Comparison of ENCODE assay signal across 23 cellular contexts in the genomic region with DNA sequence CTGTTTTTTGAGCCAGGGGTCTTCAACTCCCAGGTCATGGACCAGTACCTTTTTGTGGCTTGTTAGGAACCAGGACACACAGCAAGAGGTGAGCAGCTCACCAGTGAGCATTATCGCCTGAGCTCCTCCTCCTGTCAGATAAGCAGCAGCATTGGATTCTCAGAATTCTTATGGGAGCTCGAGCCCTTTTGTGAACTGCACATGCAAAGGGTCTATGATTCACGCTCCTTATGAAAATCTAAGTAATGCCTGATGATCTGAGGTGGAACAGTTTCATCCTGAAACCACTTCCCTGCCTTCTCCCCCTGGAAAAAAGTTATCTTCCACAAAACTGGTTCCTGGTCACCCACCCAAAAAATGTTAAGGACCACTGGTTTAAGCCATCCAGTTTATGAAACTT.
DNase-seq lines count a peak whose midpoint lies in the region; ATAC-seq and TF ChIP-seq lines count a peak whose summit lies in the region.
"Had no signal": no experiment of that assay in that cellular context is flagged by ENCODE, and none has a peak within 500 bp of the region (broad histone marks: within the 10 kb centered on the region; RNA-seq: fewer than 3 reads in every experiment).

No MANE protein-coding gene starts in this region.

- no peak overlapping the region for H3K4me3 Mint-ChIP-seq in activated T-helper 1 cell treated with anti-CD3 and anti-CD28 coated beads, Interleukin-12 subunit alpha, Interleukin-12 subunit beta, Interleukin-2, Interleukin-4 antibody, amounts not matched to agents 30 ng/mL and 10 ng/mL and 1 ng/mL, durations not matched to agents 14 hours and 24 hours and 36 hours
- H3K4me3 Mint-ChIP-seq: CD14-positive monocyte; CD4-positive, alpha-beta memory T cell; H9 had no signal

- no peak overlapping the region for H3K18ac ChIP-seq in IMR-90 (ENCODE audit: low read depth, low read length)
- H3K18ac ChIP-seq in mesenchymal stem cell (ENCODE audit: low read depth in 1 of 2, low read length in 2 of 2): no peak overlapping the region
- H3K18ac ChIP-seq in trophoblast cell (ENCODE audit: low read length): no peak overlapping the region

- H3K9me3 ChIP-seq in IMR-90 (ENCODE audit: control insufficient read depth, insufficient read depth, low read length): no peaks in the 10 kb centered on the region
- H3K9me3 ChIP-seq in mesenchymal stem cell (ENCODE audit: control insufficient read depth, low read length): peaks cover 8% of the 10 kb centered on the region
- H3K9me3 ChIP-seq in trophoblast cell (ENCODE audit: insufficient read depth, low read depth, low read length): no peaks in the 10 kb centered on the region
- H3K9me3 ChIP-seq: A549; BE2C; BLaER1 treated with 17β-estradiol and CSF1 and Interleukin-3, amounts not matched to agents 10 nM and 100 nM; Caco-2 had no signal

- no peak for TF ChIP-seq RAD21 in IMR-90 (IDR thresholded peaks at IDR 0.05; ENCODE audit: low read length)

- no peak overlapping the region for H3K4me2 ChIP-seq in IMR-90 (ENCODE audit: low read depth, low read length)
- no peak overlapping the region for H3K4me2 ChIP-seq in mesenchymal stem cell (ENCODE audit: low read length, poor library complexity, severe bottlenecking)
- H3K4me2 ChIP-seq in trophoblast cell (ENCODE audit: low read length): no peak overlapping the region
- H3K4me2 ChIP-seq: A549; BLaER1 treated with 17β-estradiol and CSF1 and Interleukin-3, amounts not matched to agents 10 nM and 100 nM had no signal

- no peak overlapping the region for H2AK9ac ChIP-seq in IMR-90 (replicated peaks; ENCODE audit: low read depth, low read length, poor library complexity)

- no peak overlapping the region for H3K4me3 ChIP-seq in IMR-90 (ENCODE audit: insufficient read depth, low read depth, low read length)
- H3K4me3 ChIP-seq in mesenchymal stem cell (ENCODE audit: insufficient read depth in 1 of 2, low read depth in 1 of 2, low read length in 2 of 2): no peak overlapping the region
- H3K4me3 ChIP-seq in trophoblast cell (ENCODE audit: low read depth, low read length): no peak overlapping the region
- H3K4me3 ChIP-seq: A549; BLaER1 treated with 17β-estradiol and CSF1 and Interleukin-3, amounts not matched to agents 10 nM and 100 nM; GM12878; GM23248 had no signal

- H3K36me3 ChIP-seq in IMR-90 (ENCODE audit: control insufficient read depth, insufficient read depth, low read length) (no peaks in the 10 kb centered on the region), mesenchymal stem cell (ENCODE audit: control insufficient read depth in 1 of 2, insufficient read depth in 2 of 2, low read depth in 1 of 2, low read length in 2 of 2) (no peaks in the 10 kb centered on the region), trophoblast cell (ENCODE audit: control insufficient read depth in 1 of 2, insufficient read depth in 2 of 2, low read length in 2 of 2) (no peaks in the 10 kb centered on the region)
- H3K36me3 ChIP-seq: BE2C; BLaER1 treated with 17β-estradiol and CSF1 and Interleukin-3, amounts not matched to agents 10 nM and 100 nM had no signal

- H3K23ac ChIP-seq in IMR-90 (ENCODE audit: low read depth, low read length) (no peak overlapping the region), mesenchymal stem cell (ENCODE audit: low read length in 2 of 2) (no peak overlapping the region), trophoblast cell (ENCODE audit: low read length) (no peak overlapping the region)

- H2BK120ac ChIP-seq in IMR-90 (ENCODE audit: low read depth, low read length): no peak overlapping the region
- no peak overlapping the region for H2BK120ac ChIP-seq in mesenchymal stem cell (ENCODE audit: low read depth, low read length)
- H2BK120ac ChIP-seq in trophoblast cell (ENCODE audit: insufficient read depth, low read length, poor library complexity): no peak overlapping the region

- no peak overlapping the region for H4K91ac ChIP-seq in IMR-90 (ENCODE audit: insufficient read depth, low read depth, low read length)
- no peak overlapping the region for H4K91ac ChIP-seq in mesenchymal stem cell (ENCODE audit: low read length)
- H4K91ac ChIP-seq in trophoblast cell (ENCODE audit: low read depth, low read length): no peak overlapping the region

- intact Hi-C loops in IMR-90 (cut with micrococcal nuclease): no loop called here
- intact Hi-C loops in activated T-helper 1 cell treated with anti-CD3 and anti-CD28 coated beads, Interleukin-12 subunit alpha, Interleukin-12 subunit beta, Interleukin-2, Interleukin-4 antibody, amounts not matched to agents 30 ng/mL and 10 ng/mL and 1 ng/mL, durations not matched to agents 14 hours and 24 hours and 36 hours (cut with micrococcal nuclease): no loop called here

- no peaks in the 10 kb centered on the region for H3K4me1 ChIP-seq in IMR-90 (ENCODE audit: control insufficient read depth, insufficient read depth, low read length)
- no peaks in the 10 kb centered on the region for H3K4me1 ChIP-seq in mesenchymal stem cell (ENCODE audit: control insufficient read depth, insufficient read depth, low read depth, low read length)
- H3K4me1 ChIP-seq in trophoblast cell (ENCODE audit: control insufficient read depth in 1 of 2, insufficient read depth in 2 of 2, low read length in 2 of 2): no peaks in the 10 kb centered on the region
- H3K4me1 ChIP-seq: A549, BE2C, Caco-2 had no signal

- no peaks in the 10 kb centered on the region for H3K79me1 ChIP-seq in IMR-90 (ENCODE audit: low read depth in 1 of 2, low read length in 2 of 2)
- H3K79me1 ChIP-seq in mesenchymal stem cell (replicated peaks; ENCODE audit: low read length, poor library complexity, severe bottlenecking): no peaks in the 10 kb centered on the region
- no peaks in the 10 kb centered on the region for H3K79me1 ChIP-seq in trophoblast cell (ENCODE audit: low read length)

- BruUV-seq in IMR-90 (replicated peaks; lab: Mats Ljungman, UMichigan): no TSS peak

- CTCF ChIA-PET in IMR-90 (lab: Yijun Ruan, JAX): no interaction called here

- POLR2A ChIA-PET in IMR-90 (lab: Charles Lee; ENCODE audit: unreplicated experiment): no interaction called here

- no peak overlapping the region for H3K14ac ChIP-seq in IMR-90 (replicated peaks; ENCODE audit: low read depth, low read length)
- H3K14ac ChIP-seq in mesenchymal stem cell (ENCODE audit: low read length in 2 of 2): no peak overlapping the region
- no peak overlapping the region for H3K14ac ChIP-seq in trophoblast cell (ENCODE audit: low read length)

- H3K27me3 ChIP-seq in IMR-90 (ENCODE audit: control insufficient read depth, insufficient read depth, low read length): no peaks in the 10 kb centered on the region
- no peaks in the 10 kb centered on the region for H3K27me3 ChIP-seq in mesenchymal stem cell (ENCODE audit: control insufficient read depth in 1 of 2, insufficient read depth in 1 of 2, low read length in 2 of 2)
- no peaks in the 10 kb centered on the region for H3K27me3 ChIP-seq in trophoblast cell (ENCODE audit: insufficient read depth, low read length)
- H3K27me3 ChIP-seq: BE2C; BLaER1 treated with 17β-estradiol and CSF1 and Interleukin-3, amounts not matched to agents 10 nM and 100 nM had no signal

- in situ Hi-C loops in IMR-90 (cut with MboI; ENCODE audit: low sequenced_read_pairs): no loop called here

- DNase-seq in IMR-90 (peak; percentile 1), amniotic epithelial cell (ENCODE audit: low read depth) (peak; percentile 78), mesenchymal stem cell (no peak), trophoblast cell (no peak), COR-L47 (lab: John Stamatoyannopoulos, UW) (no peak), NCI-H526 (lab: John Stamatoyannopoulos, UW) (no peak)
- no peak for DNase-seq in activated T-helper 1 cell treated with anti-CD3 and anti-CD28 coated beads, Interleukin-12 subunit alpha, Interleukin-12 subunit beta, Interleukin-2, Interleukin-4 antibody, amounts not matched to agents 30 ng/mL and 10 ng/mL and 1 ng/mL, durations not matched to agents 14 hours and 24 hours and 36 hours (ENCODE audit: low spot score)
- DNase-seq: 8988T; ACHN; AML-193; BE2C; Caco-2; CD4-positive, alpha-beta memory T cell; DMS153; EL; GDM1; GM23248; H9 had no signal

- no peaks in the 10 kb centered on the region for H3K9me3 Mint-ChIP-seq in activated T-helper 1 cell treated with anti-CD3 and anti-CD28 coated beads, Interleukin-12 subunit alpha, Interleukin-12 subunit beta, Interleukin-2, Interleukin-4 antibody, amounts not matched to agents 30 ng/mL and 10 ng/mL and 1 ng/mL, durations not matched to agents 14 hours and 24 hours and 36 hours

- ATAC-seq in IMR-90 (ENCODE audit: low read depth): no peak
- ATAC-seq: A549, GM12878, HCT116 had no signal

- H3K27ac ChIP-seq in IMR-90 (ENCODE audit: insufficient read depth, low read length) (no peak overlapping the region), mesenchymal stem cell (ENCODE audit: low read length, poor library complexity, severe bottlenecking) (no peak overlapping the region), trophoblast cell (ENCODE audit: low read depth, low read length) (no peak overlapping the region)
- H3K27ac ChIP-seq: A549; BLaER1 treated with 17β-estradiol and CSF1 and Interleukin-3, amounts not matched to agents 10 nM and 100 nM; GM23248 had no signal

- H3K56ac ChIP-seq in IMR-90 (ENCODE audit: extremely low read depth, insufficient read depth, low read length): no peak overlapping the region

- WGBS in IMR-90 (ENCODE audit: extremely low coverage in 2 of 2, insufficient read length in 1 of 2), 2 experiments: 60% methylated on average over 1 of the region's 3 CpGs; no CpG with 5 or more reads in 1 of the 2 experiments
- WGBS in mesenchymal stem cell: 83% methylated on average over 2 of the region's 3 CpGs
- WGBS in trophoblast cell (ENCODE audit: extremely low coverage, insufficient coverage, insufficient read length): no CpG with 5 or more reads among the region's 3 CpGs

- peaks cover 2% of the 10 kb centered on the region for H3K27me3 Mint-ChIP-seq in activated T-helper 1 cell treated with anti-CD3 and anti-CD28 coated beads, Interleukin-12 subunit alpha, Interleukin-12 subunit beta, Interleukin-2, Interleukin-4 antibody, amounts not matched to agents 30 ng/mL and 10 ng/mL and 1 ng/mL, durations not matched to agents 14 hours and 24 hours and 36 hours (ENCODE audit: insufficient read depth)
- H3K27me3 Mint-ChIP-seq: CD4-positive, alpha-beta memory T cell had no signal

- H3K9ac ChIP-seq in IMR-90 (ENCODE audit: low read depth, low read length) (no peak overlapping the region), mesenchymal stem cell (ENCODE audit: low read length) (no peak overlapping the region), trophoblast cell (ENCODE audit: low read length) (peak overlapping the region; percentile 52)
- H3K9ac ChIP-seq: BLaER1 treated with 17β-estradiol and CSF1 and Interleukin-3, amounts not matched to agents 10 nM and 100 nM; GM23248 had no signal

- no peak overlapping the region for H2BK20ac ChIP-seq in IMR-90 (ENCODE audit: low read depth, low read length)

- peak overlapping the region in 1 of 2 experiments; percentile 35 for H2BK12ac ChIP-seq in mesenchymal stem cell (ENCODE audit: low read length in 2 of 2)
- no peak overlapping the region for H2BK12ac ChIP-seq in trophoblast cell (ENCODE audit: low read length)

- H2BK15ac ChIP-seq in IMR-90 (ENCODE audit: low read depth, low read length) (no peak overlapping the region), mesenchymal stem cell (ENCODE audit: low read depth, poor library complexity, severe bottlenecking) (peak overlapping the region; percentile 62)

- no peak overlapping the region for H4K8ac ChIP-seq in IMR-90 (ENCODE audit: low read depth in 2 of 2, low read length in 2 of 2)
- H4K8ac ChIP-seq in mesenchymal stem cell (ENCODE audit: low read length): no peak overlapping the region
- no peak overlapping the region for H4K8ac ChIP-seq in trophoblast cell (ENCODE audit: low read depth, low read length)

- H3K4ac ChIP-seq in IMR-90 (ENCODE audit: low read depth, low read length) (no peak overlapping the region), mesenchymal stem cell (ENCODE audit: low read depth in 1 of 2, low read length in 2 of 2) (no peak overlapping the region), trophoblast cell (ENCODE audit: low read depth, low read length) (no peak overlapping the region)

- no peak overlapping the region for H3K27ac Mint-ChIP-seq in activated T-helper 1 cell treated with anti-CD3 and anti-CD28 coated beads, Interleukin-12 subunit alpha, Interleukin-12 subunit beta, Interleukin-2, Interleukin-4 antibody, amounts not matched to agents 30 ng/mL and 10 ng/mL and 1 ng/mL, durations not matched to agents 14 hours and 24 hours and 36 hours
- H3K27ac Mint-ChIP-seq: CD14-positive monocyte; CD4-positive, alpha-beta memory T cell; H9 had no signal

- H3K4me1 Mint-ChIP-seq in activated T-helper 1 cell treated with anti-CD3 and anti-CD28 coated beads, Interleukin-12 subunit alpha, Interleukin-12 subunit beta, Interleukin-2, Interleukin-4 antibody, amounts not matched to agents 30 ng/mL and 10 ng/mL and 1 ng/mL, durations not matched to agents 14 hours and 24 hours and 36 hours (ENCODE audit: low read depth): no peaks in the 10 kb centered on the region
- H3K4me1 Mint-ChIP-seq: CD14-positive monocyte; CD4-positive, alpha-beta memory T cell; H9 had no signal

- H3K9me1 ChIP-seq in IMR-90 (ENCODE audit: insufficient read depth, low read length): no peaks in the 10 kb centered on the region

- H2BK5ac ChIP-seq in IMR-90 (ENCODE audit: low read depth, low read length, poor library complexity, severe bottlenecking): no peak overlapping the region
- no peak overlapping the region for H2BK5ac ChIP-seq in mesenchymal stem cell (ENCODE audit: low read depth, low read length, poor library complexity, severe bottlenecking)
- H2BK5ac ChIP-seq in trophoblast cell (ENCODE audit: low read depth, low read length, poor library complexity): no peak overlapping the region

- no peaks in the 10 kb centered on the region for H3K36me3 Mint-ChIP-seq in activated T-helper 1 cell treated with anti-CD3 and anti-CD28 coated beads, Interleukin-12 subunit alpha, Interleukin-12 subunit beta, Interleukin-2, Interleukin-4 antibody, amounts not matched to agents 30 ng/mL and 10 ng/mL and 1 ng/mL, durations not matched to agents 14 hours and 24 hours and 36 hours (ENCODE audit: low read depth)
- H3K36me3 Mint-ChIP-seq: CD14-positive monocyte; CD4-positive, alpha-beta memory T cell had no signal

- H4K20me1 ChIP-seq in IMR-90 (ENCODE audit: insufficient read depth, low read length): no peaks in the 10 kb centered on the region
- H4K20me1 ChIP-seq: BLaER1 treated with 17β-estradiol and CSF1 and Interleukin-3, amounts not matched to agents 10 nM and 100 nM had no signal

- H2AFZ ChIP-seq in IMR-90 (replicated peaks; ENCODE audit: low read length, poor library complexity) (no peak overlapping the region), mesenchymal stem cell (ENCODE audit: low read depth, low read length) (no peak overlapping the region), trophoblast cell (ENCODE audit: insufficient read depth, low read length, poor library complexity) (no peak overlapping the region)
- H2AFZ ChIP-seq: GM23248 had no signal

- H4K12ac ChIP-seq in trophoblast cell (ENCODE audit: low read depth, low read length): no peak overlapping the region

- TF ChIP-seq CTCF in IMR-90 (conservative IDR thresholded peaks at IDR 0.05; ENCODE audit: low read depth, low read length): no peak

- no peaks in the 10 kb centered on the region for H3K79me2 ChIP-seq in trophoblast cell (ENCODE audit: control insufficient read depth, insufficient read depth, low read length, poor library complexity)

- no peak overlapping the region for H4K5ac ChIP-seq in IMR-90 (ENCODE audit: low read depth, low read length)

- no peak overlapping the region for H2AK5ac ChIP-seq in IMR-90 (ENCODE audit: low read depth, low read length)
- no peak overlapping the region for H2AK5ac ChIP-seq in mesenchymal stem cell (ENCODE audit: low read length, severe bottlenecking)
- H2AK5ac ChIP-seq in trophoblast cell (ENCODE audit: low read length): no peak overlapping the region

- TF ChIP-seq POLR2A in IMR-90 (IDR thresholded peaks at IDR 0.05; ENCODE audit: low read depth, low read length): no peak

- dilution Hi-C loops in IMR-90 (cut with HindIII; ENCODE audit: low sequenced_read_pairs, unreplicated experiment): no loop called here

Comparison
In these comparisons a context has a peak if more than half of its experiments do, and no peak if none do; other contexts are left out.
1. DNase-seq: peak in IMR-90 (single experiment) and amniotic epithelial cell (single experiment); none in mesenchymal stem cell (single experiment), trophoblast cell (0 of 2), COR-L47 (single experiment), NCI-H526 (0 of 2) and activated T-helper 1 cell treated with anti-CD3 and anti-CD28 coated beads, Interleukin-12 subunit alpha, Interleukin-12 subunit beta, Interleukin-2, Interleukin-4 antibody, amounts not matched to agents 30 ng/mL and 10 ng/mL and 1 ng/mL, durations not matched to agents 14 hours and 24 hours and 36 hours (single experiment).